ENCODE assay signal across 8 cellular contexts in the genomic region with DNA sequence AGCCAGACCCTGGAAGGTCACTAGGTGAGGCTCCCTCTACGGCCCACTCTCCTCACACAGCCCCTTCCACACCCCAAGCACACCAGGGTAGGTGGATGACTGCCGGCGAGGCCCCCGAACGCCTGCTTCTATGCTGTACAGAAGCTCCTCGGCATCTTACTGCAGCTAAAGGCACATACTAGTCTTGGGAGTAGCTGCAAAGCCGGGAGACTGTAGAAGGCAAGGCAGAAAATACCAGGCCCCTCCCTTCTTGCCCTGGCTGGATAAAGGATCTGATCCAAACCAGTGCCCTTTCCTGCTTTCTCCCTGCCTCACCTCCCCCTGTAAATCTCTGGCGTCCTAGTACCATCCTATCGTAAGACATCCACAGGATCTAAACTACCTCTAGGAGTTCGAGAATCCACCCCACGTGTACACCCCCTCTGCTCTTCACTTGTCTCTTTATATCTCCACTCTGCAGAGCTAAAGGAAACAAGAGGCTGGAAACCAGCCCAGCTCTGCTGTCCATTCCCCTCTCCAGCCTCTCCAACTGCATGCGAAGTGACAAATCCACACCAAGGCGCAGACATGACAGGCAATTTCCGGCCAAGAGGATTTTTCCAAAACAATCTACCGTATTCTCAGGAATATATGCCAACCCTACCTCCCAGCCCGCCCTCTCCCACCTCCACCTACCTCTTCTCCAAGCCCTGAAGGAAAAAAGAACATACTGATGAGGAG. TPM values are rescaled to one million over a fixed set of nuclear protein-coding genes. Genes with fewer than 3 reads are reported as not detected.
A peak's percentile ranks its signal among the peaks of the same experiment; 100 is the strongest.
DNase-seq lines count a peak whose midpoint lies in the region; ATAC-seq and TF ChIP-seq lines count a peak whose summit lies in the region.

No MANE protein-coding gene starts in this region.

- peaks cover 79% of the 10 kb centered on the region for H3K4me1 Mint-ChIP-seq in chondrocyte (ENCODE audit: low read depth)

- POLR2A ChIA-PET in PC-3 (lab: Charles Lee; ENCODE audit: unreplicated experiment) = interaction anchor here (0.6 kb wide), 1 partner anchor 18 kb away, joined by 3 read pairs; no protein-coding TSS in a partner anchor

- TF ChIP-seq CTCF in AG10803 (conservative IDR thresholded peaks at IDR 0.05; ENCODE audit: low read length) = no peak
- TF ChIP-seq CTCF in PC-3 (conservative IDR thresholded peaks at IDR 0.05; ENCODE audit: low read depth, low read length) = no peak
- TF ChIP-seq CTCF in chondrocyte (IDR thresholded peaks at IDR 0.05) = no peak
- TF ChIP-seq CTCF in liver (IDR thresholded peaks at IDR 0.05; ENCODE audit: low read depth, low read length, missing input control) = no peak

- H2AFZ ChIP-seq in PC-3 (ENCODE audit: low read length) = peak overlapping the region; percentile 74

- H3K4me1 ChIP-seq in PC-3 (ENCODE audit: insufficient read depth, low read length) = peaks cover 60% of the 10 kb centered on the region
- H3K4me1 ChIP-seq in liver (ENCODE audit: control insufficient read depth in 4 of 4, insufficient read depth in 4 of 4, low read length in 3 of 4) = peaks cover 18 to 47% (median 30%) of the 10 kb centered on the region in 4 donors

- H3K27me3 ChIP-seq in PC-3 (ENCODE audit: low read length) (no peaks in the 10 kb centered on the region), liver (ENCODE audit: control insufficient read depth in 4 of 4, insufficient read depth in 4 of 4, low read length in 3 of 4) (no peaks in the 10 kb centered on the region)

- H3K27ac ChIP-seq in PC-3 (ENCODE audit: low read length) (peak overlapping the region; percentile 66), liver (ENCODE audit: low read depth in 1 of 2, low read length in 2 of 2) (peak overlapping the region; percentile 60 to 78)

- ATAC-seq in GM21526 (IDR thresholded peaks at IDR 0.05; ENCODE audit: low FRiP score, unreplicated experiment) (peak; percentile 5), PC-3 (peak; percentile 4), HG02870 (IDR thresholded peaks at IDR 0.05; ENCODE audit: unreplicated experiment) (no peak)

- H3K4me3 ChIP-seq in AG10803 (ENCODE audit: low read length) (peak overlapping the region; percentile 54), PC-3 (ENCODE audit: low read length) (peak overlapping the region; percentile 94), liver (ENCODE audit: low read depth in 1 of 3, low read length in 3 of 3) (peak overlapping the region in 1 of 3 donors; percentile 62)

- H3K9me3 ChIP-seq in PC-3 (ENCODE audit: low read length) = no peaks in the 10 kb centered on the region
- no peaks in the 10 kb centered on the region for H3K9me3 ChIP-seq in liver (ENCODE audit: control insufficient read depth in 4 of 4, low read length in 3 of 4)

- H3K36me3 ChIP-seq in PC-3 (ENCODE audit: low read depth, low read length) (no peaks in the 10 kb centered on the region), liver (ENCODE audit: control insufficient read depth in 4 of 4, insufficient read depth in 3 of 4, low read depth in 1 of 4, low read length in 3 of 4) (no peaks in the 10 kb centered on the region)

- peak overlapping the region; percentile 91 for H3K4me2 ChIP-seq in PC-3 (ENCODE audit: low read length)

- H3K9me2 ChIP-seq in PC-3 (replicated peaks; ENCODE audit: low read length) = no peaks in the 10 kb centered on the region

- peaks cover 51% of the 10 kb centered on the region for H3K79me2 ChIP-seq in PC-3 (ENCODE audit: low read length)

- no peaks in the 10 kb centered on the region for H3F3A ChIP-seq in PC-3 (ENCODE audit: low read length, unreplicated experiment)

- WGBS in liver = 65% methylated on average over 16 of the region's 16 CpGs

- no peaks in the 10 kb centered on the region for H3K27me3 Mint-ChIP-seq in chondrocyte (ENCODE audit: low read depth)

- no peaks in the 10 kb centered on the region for H3K36me3 Mint-ChIP-seq in chondrocyte (ENCODE audit: low read depth)

- CTCF ChIA-PET in PC-3 (lab: Charles Lee) = interaction anchor here (0.6 to 1.2 kb wide), 4 partner anchors 13 to 625 kb away, joined by 3 to 5 read pairs (median 4); a partner anchor contains a TSS

- TSS peak; percentile 26 for BruUV-seq in PC-3 (replicated peaks; lab: Mats Ljungman, UMichigan)

- peak overlapping the region; percentile 66 for H3K4me3 Mint-ChIP-seq in chondrocyte (ENCODE audit: unreplicated experiment)

- DNase-seq in AG10803 (ENCODE audit: low read depth) (peak; percentile 84), PC-3 (peak; percentile 73), chondrocyte (ENCODE audit: low spot score) (peak; percentile 84), stromal cell of bone marrow (ENCODE audit: low read depth) (peak; percentile 68), GM19240 (ENCODE audit: insufficient read length, low spot score) (no peak)

- intact Hi-C loops in PC-3 (cut with micrococcal nuclease) = loop anchor here (1.0 kb wide), 1 partner anchor 11 kb away; no protein-coding TSS in a partner anchor

- no peaks in the 10 kb centered on the region for H4K20me1 ChIP-seq in PC-3 (ENCODE audit: low read length)

- H3K9ac ChIP-seq in PC-3 (ENCODE audit: low read length) (peak overlapping the region; percentile 68), liver (ENCODE audit: low read depth in 1 of 2, low read length in 2 of 2) (no peak overlapping the region)

- peak overlapping the region; percentile 97 for H3K27ac Mint-ChIP-seq in chondrocyte (ENCODE audit: unreplicated experiment)

- no peaks in the 10 kb centered on the region for H3K9me3 Mint-ChIP-seq in chondrocyte (ENCODE audit: low read depth)

- no peak for TF ChIP-seq RAD21 in liver (IDR thresholded peaks at IDR 0.05)

TF ChIP-seq in liver, 16 proteins besides CTCF, POLR2A, EP300 and RAD21:
- TF ChIP-seq HNF4A (conservative IDR thresholded peaks at IDR 0.05) (no peak), TAF1 (conservative IDR thresholded peaks at IDR 0.05) (no peak), YY1 (IDR thresholded peaks at IDR 0.05) (no peak), GABPA (IDR thresholded peaks at IDR 0.05 in 1 of 2, conservative IDR thresholded peaks at IDR 0.05 in 1 of 2) (no peak), EGR1 (IDR thresholded peaks at IDR 0.05; ENCODE audit: low read depth in 2 of 2) (no peak), FOXA1 (IDR thresholded peaks at IDR 0.05) (no peak), HNF4G (IDR thresholded peaks at IDR 0.05) (no peak), NR2F2 (IDR thresholded peaks at IDR 0.05) (peak; percentile 8), JUND (IDR thresholded peaks at IDR 0.05) (no peak), FOXA2 (IDR thresholded peaks at IDR 0.05) (no peak), SP1 (IDR thresholded peaks at IDR 0.05) (peak; percentile 11), RXRA (IDR thresholded peaks at IDR 0.05) (no peak)
- TF ChIP-seq, protein P1, sequence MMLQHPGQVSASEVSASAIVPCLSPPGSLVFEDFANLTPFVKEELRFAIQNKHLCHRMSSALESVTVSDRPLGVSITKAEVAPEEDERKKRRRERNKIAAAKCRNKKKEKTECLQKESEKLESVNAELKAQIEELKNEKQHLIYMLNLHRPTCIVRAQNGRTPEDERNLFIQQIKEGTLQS (IDR thresholded peaks at IDR 0.05) = no peak
- TF ChIP-seq, protein P2, sequence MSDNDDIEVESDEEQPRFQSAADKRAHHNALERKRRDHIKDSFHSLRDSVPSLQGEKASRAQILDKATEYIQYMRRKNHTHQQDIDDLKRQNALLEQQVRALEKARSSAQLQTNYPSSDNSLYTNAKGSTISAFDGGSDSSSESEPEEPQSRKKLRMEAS (IDR thresholded peaks at IDR 0.05) = no peak
- TF ChIP-seq, protein P3, sequence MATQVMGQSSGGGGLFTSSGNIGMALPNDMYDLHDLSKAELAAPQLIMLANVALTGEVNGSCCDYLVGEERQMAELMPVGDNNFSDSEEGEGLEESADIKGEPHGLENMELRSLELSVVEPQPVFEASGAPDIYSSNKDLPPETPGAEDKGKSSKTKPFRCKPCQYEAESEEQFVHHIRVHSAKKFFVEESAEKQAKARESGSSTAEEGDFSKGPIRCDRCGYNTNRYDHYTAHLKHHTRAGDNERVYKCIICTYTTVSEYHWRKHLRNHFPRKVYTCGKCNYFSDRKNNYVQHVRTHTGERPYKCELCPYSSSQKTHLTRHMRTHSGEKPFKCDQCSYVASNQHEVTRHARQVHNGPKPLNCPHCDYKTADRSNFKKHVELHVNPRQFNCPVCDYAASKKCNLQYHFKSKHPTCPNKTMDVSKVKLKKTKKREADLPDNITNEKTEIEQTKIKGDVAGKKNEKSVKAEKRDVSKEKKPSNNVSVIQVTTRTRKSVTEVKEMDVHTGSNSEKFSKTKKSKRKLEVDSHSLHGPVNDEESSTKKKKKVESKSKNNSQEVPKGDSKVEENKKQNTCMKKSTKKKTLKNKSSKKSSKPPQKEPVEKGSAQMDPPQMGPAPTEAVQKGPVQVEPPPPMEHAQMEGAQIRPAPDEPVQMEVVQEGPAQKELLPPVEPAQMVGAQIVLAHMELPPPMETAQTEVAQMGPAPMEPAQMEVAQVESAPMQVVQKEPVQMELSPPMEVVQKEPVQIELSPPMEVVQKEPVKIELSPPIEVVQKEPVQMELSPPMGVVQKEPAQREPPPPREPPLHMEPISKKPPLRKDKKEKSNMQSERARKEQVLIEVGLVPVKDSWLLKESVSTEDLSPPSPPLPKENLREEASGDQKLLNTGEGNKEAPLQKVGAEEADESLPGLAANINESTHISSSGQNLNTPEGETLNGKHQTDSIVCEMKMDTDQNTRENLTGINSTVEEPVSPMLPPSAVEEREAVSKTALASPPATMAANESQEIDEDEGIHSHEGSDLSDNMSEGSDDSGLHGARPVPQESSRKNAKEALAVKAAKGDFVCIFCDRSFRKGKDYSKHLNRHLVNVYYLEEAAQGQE (IDR thresholded peaks at IDR 0.05) = peak; percentile 36
- TF ChIP-seq, protein P4, sequence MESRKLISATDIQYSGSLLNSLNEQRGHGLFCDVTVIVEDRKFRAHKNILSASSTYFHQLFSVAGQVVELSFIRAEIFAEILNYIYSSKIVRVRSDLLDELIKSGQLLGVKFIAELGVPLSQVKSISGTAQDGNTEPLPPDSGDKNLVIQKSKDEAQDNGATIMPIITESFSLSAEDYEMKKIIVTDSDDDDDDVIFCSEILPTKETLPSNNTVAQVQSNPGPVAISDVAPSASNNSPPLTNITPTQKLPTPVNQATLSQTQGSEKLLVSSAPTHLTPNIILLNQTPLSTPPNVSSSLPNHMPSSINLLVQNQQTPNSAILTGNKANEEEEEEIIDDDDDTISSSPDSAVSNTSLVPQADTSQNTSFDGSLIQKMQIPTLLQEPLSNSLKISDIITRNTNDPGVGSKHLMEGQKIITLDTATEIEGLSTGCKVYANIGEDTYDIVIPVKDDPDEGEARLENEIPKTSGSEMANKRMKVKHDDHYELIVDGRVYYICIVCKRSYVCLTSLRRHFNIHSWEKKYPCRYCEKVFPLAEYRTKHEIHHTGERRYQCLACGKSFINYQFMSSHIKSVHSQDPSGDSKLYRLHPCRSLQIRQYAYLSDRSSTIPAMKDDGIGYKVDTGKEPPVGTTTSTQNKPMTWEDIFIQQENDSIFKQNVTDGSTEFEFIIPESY (IDR thresholded peaks at IDR 0.05) = no peak

RNA-seq across cellular contexts. Expression of a gene that starts 11.8 kb away (rescaled TPM):
- 43.7 and 49.3 TPM in 2 replicates for total RNA-seq in PC-3 (2014; rRNA removed)
- 35.5 to 39.8 TPM (median 38.6 TPM) in 3 replicates for total RNA-seq in chondrocyte
- 1 to 10 TPM; 8.3 to 9.4 TPM for total RNA-seq in liver
- polyA plus RNA-seq in liver = 10 to 100 TPM in 1 of 2 donors, 1 to 10 TPM in 1; 4.0 to 12.2 TPM
